Comparison of ENCODE assay signal across 8 cellular contexts in the genomic region with DNA sequence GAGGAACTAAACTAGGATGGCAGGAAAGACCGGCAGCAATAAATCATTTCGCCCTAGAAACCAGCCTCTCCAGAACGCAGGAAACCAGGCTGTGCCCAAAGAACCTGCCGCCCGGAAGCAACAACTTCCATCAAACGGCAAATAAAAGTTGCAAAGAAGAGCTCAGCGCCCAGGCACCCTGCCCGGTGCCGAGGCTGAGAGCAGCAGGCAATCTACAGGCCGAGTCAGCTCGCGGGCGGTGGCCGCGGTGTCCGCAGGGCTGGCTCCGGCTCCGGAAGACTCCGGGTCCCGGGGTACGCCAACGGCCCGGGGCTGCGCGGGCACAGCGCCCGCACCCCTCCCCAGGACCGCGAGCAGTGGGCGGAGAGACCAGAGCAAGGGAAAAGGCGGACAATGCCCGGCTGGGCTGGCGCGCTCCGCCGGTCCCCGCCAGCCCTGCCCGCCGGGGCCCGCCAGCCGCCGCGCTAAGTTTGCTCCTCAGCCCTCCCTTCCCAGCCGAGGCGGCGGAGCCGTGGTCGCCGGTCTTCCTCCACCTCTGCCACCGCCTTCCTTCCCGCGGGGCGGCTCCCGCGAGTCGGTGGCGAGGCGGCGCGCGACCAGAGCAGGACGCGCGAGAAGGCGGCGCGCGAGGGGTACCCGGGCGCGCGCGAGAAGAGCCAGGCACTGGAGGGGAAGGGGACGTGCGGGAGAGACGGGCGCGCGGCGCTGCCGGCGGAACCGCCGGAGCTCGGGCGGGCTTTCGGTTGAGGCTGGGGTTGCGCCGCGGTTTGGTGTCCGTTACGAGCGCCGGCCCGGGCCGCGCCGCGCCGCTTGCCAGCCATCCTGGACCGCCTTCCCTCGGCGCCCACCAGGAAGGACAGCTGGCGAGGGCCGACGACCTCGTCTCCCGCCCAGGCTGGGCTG. TPM values are rescaled to one million over a fixed set of nuclear protein-coding genes. Genes with fewer than 3 reads are reported as not detected.
DNase-seq lines count a peak whose midpoint lies in the region; ATAC-seq and TF ChIP-seq lines count a peak whose summit lies in the region.

No MANE protein-coding gene starts in this region.

- peaks cover 3% of the 10 kb centered on the region for H3K36me3 Mint-ChIP-seq in activated CD4-positive, alpha-beta memory T cell treated with anti-CD3 and anti-CD28 coated beads for 36 hours

- H3K4me1 ChIP-seq in lung (ENCODE audit: control insufficient read depth in 2 of 2, insufficient read depth in 2 of 2, low read length in 2 of 2) = peaks cover 0 to 26% of the 10 kb centered on the region in 2 donors

- peaks cover 44% of the 10 kb centered on the region for H3K4me1 Mint-ChIP-seq in activated CD4-positive, alpha-beta memory T cell treated with anti-CD3 and anti-CD28 coated beads for 36 hours (ENCODE audit: low read depth)

- peak overlapping the region; percentile 89 for H3K27ac Mint-ChIP-seq in activated CD4-positive, alpha-beta memory T cell treated with anti-CD3 and anti-CD28 coated beads for 36 hours

- ATAC-seq in HG02623 (IDR thresholded peaks at IDR 0.05; ENCODE audit: unreplicated experiment) = peak; percentile 28
- peak; percentile 73 for ATAC-seq in lung (ENCODE audit: insufficient read depth, low FRiP score)

- H3K4me3 Mint-ChIP-seq in activated CD4-positive, alpha-beta memory T cell treated with anti-CD3 and anti-CD28 coated beads for 36 hours = peak overlapping the region; percentile 96

- intact Hi-C loops in activated CD4-positive, alpha-beta memory T cell treated with anti-CD3 and anti-CD28 coated beads for 36 hours (cut with micrococcal nuclease) = loop anchor here (5.0 kb wide), 1 partner anchor 52 kb away; no protein-coding TSS in a partner anchor

- no peaks in the 10 kb centered on the region for H3K27me3 Mint-ChIP-seq in activated CD4-positive, alpha-beta memory T cell treated with anti-CD3 and anti-CD28 coated beads for 36 hours

- H3K27me3 ChIP-seq in lung (ENCODE audit: control insufficient read depth, insufficient read depth) = no peaks in the 10 kb centered on the region

- H3K9me3 Mint-ChIP-seq in activated CD4-positive, alpha-beta memory T cell treated with anti-CD3 and anti-CD28 coated beads for 36 hours = no peaks in the 10 kb centered on the region

- no peak for TF ChIP-seq CTCF in lung (IDR thresholded peaks at IDR 0.05; ENCODE audit: control extremely low read depth, extremely low read depth)

- POLR2A ChIA-PET in activated CD4-positive, alpha-beta memory T cell treated with anti-CD3 and anti-CD28 coated beads for 36 hours (lab: Charles Lee) = interaction anchor here (0.6 to 3.1 kb wide), 6 partner anchors 12 to 166 kb away, joined by 3 to 19 read pairs (median 3); partner anchors contain the start of gene OCIAD1

- peak overlapping the region; percentile 95 to 98 for H3K27ac ChIP-seq in lung (ENCODE audit: low read depth in 1 of 2, low read length in 1 of 2)

- DNase-seq in NCI-H82 (lab: John Stamatoyannopoulos, UW) (peak; percentile 66), NCI-H82 treated with DMSO at 0.1 percent for 48 hours (lab: John Stamatoyannopoulos, UW; ENCODE audit: unreplicated experiment) (no peak), NCI-H146 (lab: John Stamatoyannopoulos, UW) (peak; percentile 75), ecto neural progenitor cell (ENCODE audit: low spot score) (peak; percentile 79), lung (ENCODE audit: low spot score) (peak; percentile 64)
- DNase-seq in activated CD4-positive, alpha-beta memory T cell treated with anti-CD3 and anti-CD28 coated beads for 36 hours = peak; percentile 74
- peak; percentile 29 to 55 (median 31) for DNase-seq in stimulated activated CD4-positive, alpha-beta T cell treated with anti-CD3 and anti-CD28 coated beads, TNF-alpha, amount 100 ng/mL, for 24 hours (ENCODE audit: low read depth in 3 of 3)

- H3K9me3 ChIP-seq in lung (ENCODE audit: control insufficient read depth in 2 of 2, insufficient read depth in 1 of 2, low read length in 1 of 2) = no peaks in the 10 kb centered on the region

- peak overlapping the region; percentile 98 for H3K4me3 ChIP-seq in lung

- WGBS in lung, 2 donors = 0% methylated on average over 78 to 108 of the region's 108 CpGs

- CTCF ChIA-PET in activated CD4-positive, alpha-beta memory T cell treated with anti-CD3 and anti-CD28 coated beads for 36 hours (lab: Charles Lee) = interaction anchor here (1.0 to 5.0 kb wide), 2 partner anchors 128 to 201 kb away, joined by 5 to 37 read pairs; partner anchors contain the start of gene OCIAD2

- H3K36me3 ChIP-seq in lung (ENCODE audit: control insufficient read depth in 2 of 2, insufficient read depth in 2 of 2, low read length in 2 of 2) = no peaks in the 10 kb centered on the region

RNA-seq across cellular contexts. Expression of gene FRYL, which starts 0.7 kb away (rescaled TPM):
- 10 to 100 TPM; 59.1 to 67.3 TPM for total RNA-seq in activated CD4-positive, alpha-beta memory T cell treated with anti-CD3 and anti-CD28 coated beads for 36 hours
- 100 to 1,000 TPM in 1 of 2 donors, 10 to 100 TPM in 1; 49.0 to 188 TPM for total RNA-seq in lung
- 10 to 100 TPM; 12.6 to 14.3 TPM for polyA plus RNA-seq in lung

RNA-seq across cellular contexts. Expression of gene OCIAD1, which starts 51.5 kb away (rescaled TPM):
- total RNA-seq in activated CD4-positive, alpha-beta memory T cell treated with anti-CD3 and anti-CD28 coated beads for 36 hours = 100 to 1,000 TPM; 100 to 107 TPM
- total RNA-seq in lung = 100 to 1,000 TPM; 106 to 120 TPM
- polyA plus RNA-seq in lung = 100 to 1,000 TPM; 116 to 118 TPM
